19 cellular contexts compared by ENCODE assay signal in the genomic region with DNA sequence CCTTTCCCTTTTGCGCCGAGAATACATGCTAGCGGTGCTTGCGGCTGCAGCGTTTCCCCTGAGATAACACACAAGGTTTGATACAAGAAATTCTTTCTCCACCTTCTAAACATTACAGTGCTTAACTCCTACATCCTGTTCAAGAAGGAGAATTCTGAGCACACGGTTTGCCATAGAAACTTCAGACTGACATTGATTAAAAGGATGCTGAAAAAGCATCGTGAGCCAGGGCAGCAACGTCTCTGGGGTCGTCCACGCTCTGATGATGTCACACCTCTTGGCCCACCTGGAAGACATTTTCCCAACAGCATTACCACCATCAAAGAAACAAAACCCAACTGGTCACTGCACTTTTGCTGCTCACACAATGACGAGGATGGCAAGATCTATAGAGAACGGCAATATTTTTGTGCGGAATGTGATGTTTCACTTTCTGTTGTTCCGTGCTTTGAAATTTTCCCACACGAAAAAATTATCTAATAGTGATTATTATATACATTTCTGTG. TPM values are rescaled to one million over a fixed set of nuclear protein-coding genes. Genes with fewer than 3 reads are reported as not detected.
A peak's percentile ranks its signal among the peaks of the same experiment; 100 is the strongest.
DNase-seq lines count a peak whose midpoint lies in the region; ATAC-seq, FAIRE-seq and TF ChIP-seq lines count a peak whose summit lies in the region.
"Had no signal": no experiment of that assay in that cellular context is flagged by ENCODE, and none has a peak within 500 bp of the region (broad histone marks: within the 10 kb centered on the region; RNA-seq: fewer than 3 reads in every experiment).

No MANE protein-coding gene starts in this region.

- POLR2A ChIA-PET in CD4-positive, alpha-beta memory T cell (lab: Charles Lee; ENCODE audit: partially characterized antibody), result interaction anchor here (2.2 kb wide), 1 partner anchor 9 kb away, joined by 12 read pairs; no protein-coding TSS in a partner anchor
- POLR2A ChIA-PET in naive thymus-derived CD8-positive, alpha-beta T cell (lab: Charles Lee), result no interaction called here

- H3K36me3 ChIP-seq in CD4-positive, alpha-beta memory T cell (ENCODE audit: insufficient read depth, low read length), result no peaks in the 10 kb centered on the region
- H3K36me3 ChIP-seq: BLaER1 treated with 17β-estradiol and CSF1 and Interleukin-3, amounts not matched to agents 10 nM and 100 nM; left ventricle myocardium inferior; stomach had no signal

- no peaks in the 10 kb centered on the region for H3K27me3 Mint-ChIP-seq in CD4-positive, alpha-beta memory T cell
- H3K27me3 Mint-ChIP-seq in activated T-helper 1 cell treated with anti-CD3 and anti-CD28 coated beads, Interleukin-12 subunit alpha, Interleukin-12 subunit beta, Interleukin-2, Interleukin-4 antibody, amounts not matched to agents 30 ng/mL and 10 ng/mL and 1 ng/mL, durations not matched to agents 14 hours and 24 hours and 36 hours (ENCODE audit: insufficient read depth), result no peaks in the 10 kb centered on the region
- H3K27me3 Mint-ChIP-seq in naive thymus-derived CD8-positive, alpha-beta T cell, result peaks cover 0 to 2% (median 0%) of the 10 kb centered on the region in 5 donors

- H3K4me3 ChIP-seq in CD4-positive, alpha-beta memory T cell (ENCODE audit: low read length in 2 of 2), result peak overlapping the region in 1 of 2 donors; percentile 31
- H3K4me3 ChIP-seq: BLaER1 treated with 17β-estradiol and CSF1 and Interleukin-3, amounts not matched to agents 10 nM and 100 nM; left ventricle myocardium inferior; SK-N-MC; stomach had no signal

- no peaks in the 10 kb centered on the region for H3K9me3 ChIP-seq in CD4-positive, alpha-beta memory T cell (ENCODE audit: control insufficient read depth in 1 of 2, low read length in 2 of 2)
- H3K9me3 ChIP-seq: left ventricle myocardium inferior, stomach had no signal

- FAIRE-seq in GM12891 (lab: Jason Lieb, UNC), result peak; percentile 89
- FAIRE-seq: endothelial cell of umbilical vein, H54, HTR-8/SVneo, TTC549 had no signal

- intact Hi-C loops in CD4-positive, alpha-beta memory T cell (cut with micrococcal nuclease), result no loop called here
- intact Hi-C loops in activated T-helper 1 cell treated with anti-CD3 and anti-CD28 coated beads, Interleukin-12 subunit alpha, Interleukin-12 subunit beta, Interleukin-2, Interleukin-4 antibody, amounts not matched to agents 30 ng/mL and 10 ng/mL and 1 ng/mL, durations not matched to agents 14 hours and 24 hours and 36 hours (cut with micrococcal nuclease), result no loop called here

- no peak for TF ChIP-seq POLR2A in GM12891 (IDR thresholded peaks at IDR 0.05; ENCODE audit: low read depth, low read length)

- peak overlapping the region; percentile 77 to 98 (median 95) for H3K27ac Mint-ChIP-seq in CD4-positive, alpha-beta memory T cell
- H3K27ac Mint-ChIP-seq in activated T-helper 1 cell treated with anti-CD3 and anti-CD28 coated beads, Interleukin-12 subunit alpha, Interleukin-12 subunit beta, Interleukin-2, Interleukin-4 antibody, amounts not matched to agents 30 ng/mL and 10 ng/mL and 1 ng/mL, durations not matched to agents 14 hours and 24 hours and 36 hours, result peak overlapping the region; percentile 52
- peak overlapping the region in 9 of 10 donors; percentile 27 to 96 (median 88) for H3K27ac Mint-ChIP-seq in naive thymus-derived CD8-positive, alpha-beta T cell

- H3K9me3 Mint-ChIP-seq in CD4-positive, alpha-beta memory T cell, result no peaks in the 10 kb centered on the region
- H3K9me3 Mint-ChIP-seq in activated T-helper 1 cell treated with anti-CD3 and anti-CD28 coated beads, Interleukin-12 subunit alpha, Interleukin-12 subunit beta, Interleukin-2, Interleukin-4 antibody, amounts not matched to agents 30 ng/mL and 10 ng/mL and 1 ng/mL, durations not matched to agents 14 hours and 24 hours and 36 hours, result no peaks in the 10 kb centered on the region
- no peaks in the 10 kb centered on the region for H3K9me3 Mint-ChIP-seq in naive thymus-derived CD8-positive, alpha-beta T cell

- CTCF ChIA-PET in CD4-positive, alpha-beta memory T cell (lab: Charles Lee; ENCODE audit: partially characterized antibody), result no interaction called here

- no peak for ATAC-seq in naive thymus-derived CD8-positive, alpha-beta T cell
- no peak for ATAC-seq in GM19324 (IDR thresholded peaks at IDR 0.05; ENCODE audit: low FRiP score, unreplicated experiment)

- H3K4me1 ChIP-seq in CD4-positive, alpha-beta memory T cell (ENCODE audit: insufficient read depth, low read length), result peaks cover 24% of the 10 kb centered on the region
- H3K4me1 ChIP-seq: left ventricle myocardium inferior, stomach had no signal

- peak overlapping the region; percentile 88 to 97 (median 94) for H3K4me3 Mint-ChIP-seq in CD4-positive, alpha-beta memory T cell
- peak overlapping the region; percentile 67 for H3K4me3 Mint-ChIP-seq in activated T-helper 1 cell treated with anti-CD3 and anti-CD28 coated beads, Interleukin-12 subunit alpha, Interleukin-12 subunit beta, Interleukin-2, Interleukin-4 antibody, amounts not matched to agents 30 ng/mL and 10 ng/mL and 1 ng/mL, durations not matched to agents 14 hours and 24 hours and 36 hours
- H3K4me3 Mint-ChIP-seq in naive thymus-derived CD8-positive, alpha-beta T cell, result peak overlapping the region; percentile 50 to 91 (median 82)

- H3K27me3 ChIP-seq in CD4-positive, alpha-beta memory T cell (ENCODE audit: insufficient read depth, low read length), result no peaks in the 10 kb centered on the region
- H3K27me3 ChIP-seq: BLaER1 treated with 17β-estradiol and CSF1 and Interleukin-3, amounts not matched to agents 10 nM and 100 nM had no signal

- H3K27ac ChIP-seq in CD4-positive, alpha-beta memory T cell (ENCODE audit: low read depth, low read length), result peak overlapping the region; percentile 43
- H3K27ac ChIP-seq: BLaER1 treated with 17β-estradiol and CSF1 and Interleukin-3, amounts not matched to agents 10 nM and 100 nM; left ventricle myocardium inferior; SK-N-MC; stomach had no signal

- peaks cover 7 to 23% (median 14%) of the 10 kb centered on the region in 4 donors for H3K4me1 Mint-ChIP-seq in CD4-positive, alpha-beta memory T cell
- H3K4me1 Mint-ChIP-seq in activated T-helper 1 cell treated with anti-CD3 and anti-CD28 coated beads, Interleukin-12 subunit alpha, Interleukin-12 subunit beta, Interleukin-2, Interleukin-4 antibody, amounts not matched to agents 30 ng/mL and 10 ng/mL and 1 ng/mL, durations not matched to agents 14 hours and 24 hours and 36 hours (ENCODE audit: low read depth), result peaks cover 20% of the 10 kb centered on the region
- peaks cover 2 to 39% (median 21%) of the 10 kb centered on the region in 4 donors for H3K4me1 Mint-ChIP-seq in naive thymus-derived CD8-positive, alpha-beta T cell

- DNase-seq in CD4-positive, alpha-beta memory T cell, result no peak
- DNase-seq in GM12891 (ENCODE audit: insufficient read length, low spot score) (no peak), hepatic stellate cell (ENCODE audit: low spot score) (no peak), DMS153 treated with DMSO at 0.1 percent for 48 hours (lab: John Stamatoyannopoulos, UW; ENCODE audit: unreplicated experiment) (no peak)
- DNase-seq in activated T-helper 1 cell treated with anti-CD3 and anti-CD28 coated beads, Interleukin-12 subunit alpha, Interleukin-12 subunit beta, Interleukin-2, Interleukin-4 antibody, amounts not matched to agents 30 ng/mL and 10 ng/mL and 1 ng/mL, durations not matched to agents 14 hours and 24 hours and 36 hours (ENCODE audit: low spot score), result no peak
- DNase-seq in naive thymus-derived CD8-positive, alpha-beta T cell, result no peak
- DNase-seq: cerebellar nuclear complex, foreskin melanocyte, left ventricle myocardium inferior, posterior cingulate gyrus, stomach had no signal

- no peaks in the 10 kb centered on the region for H3K36me3 Mint-ChIP-seq in CD4-positive, alpha-beta memory T cell
- peaks cover 2% of the 10 kb centered on the region for H3K36me3 Mint-ChIP-seq in activated T-helper 1 cell treated with anti-CD3 and anti-CD28 coated beads, Interleukin-12 subunit alpha, Interleukin-12 subunit beta, Interleukin-2, Interleukin-4 antibody, amounts not matched to agents 30 ng/mL and 10 ng/mL and 1 ng/mL, durations not matched to agents 14 hours and 24 hours and 36 hours (ENCODE audit: low read depth)
- H3K36me3 Mint-ChIP-seq in naive thymus-derived CD8-positive, alpha-beta T cell, result no peaks in the 10 kb centered on the region

TF ChIP-seq in GM12891, 5 proteins besides CTCF, POLR2A, EP300 and RAD21:
- TF ChIP-seq POU2F2 (IDR thresholded peaks at IDR 0.05; ENCODE audit: low read depth, low read length), result no peak

RNA-seq across cellular contexts. Expression of a gene that starts 26.9 kb away (rescaled TPM):
- total RNA-seq in CD4-positive, alpha-beta memory T cell, result under 1 TPM in 1 of 2 experiments, not detected in 1; 0.44 TPM
- not detected for polyA plus RNA-seq in CD4-positive, alpha-beta memory T cell
- polyA plus RNA-seq in GM12891 (2012; ENCODE audit: low read depth, missing spikeins), result not detected
- total RNA-seq in activated T-helper 1 cell treated with anti-CD3 and anti-CD28 coated beads, Interleukin-12 subunit alpha, Interleukin-12 subunit beta, Interleukin-2, Interleukin-4 antibody, amounts not matched to agents 30 ng/mL and 10 ng/mL and 1 ng/mL, durations not matched to agents 14 hours and 24 hours and 36 hours, result not detected in 2 replicates
- total RNA-seq in naive thymus-derived CD8-positive, alpha-beta T cell, result not detected
- not detected for polyA plus RNA-seq in naive thymus-derived CD8-positive, alpha-beta T cell
- total RNA-seq: activated CD8-positive, alpha-beta memory T cell treated with anti-CD3 and anti-CD28 coated beads for 36 hours; endothelial cell of umbilical vein; left ventricle myocardium inferior had no signal
- polyA plus RNA-seq: endothelial cell of umbilical vein had no signal

RNA-seq across cellular contexts. Expression of a gene that starts 48.4 kb away (rescaled TPM):
- not detected for total RNA-seq in CD4-positive, alpha-beta memory T cell
- not detected for polyA plus RNA-seq in CD4-positive, alpha-beta memory T cell
- polyA plus RNA-seq in GM12891 (2012; ENCODE audit: low read depth, missing spikeins), result not detected
- total RNA-seq in activated T-helper 1 cell treated with anti-CD3 and anti-CD28 coated beads, Interleukin-12 subunit alpha, Interleukin-12 subunit beta, Interleukin-2, Interleukin-4 antibody, amounts not matched to agents 30 ng/mL and 10 ng/mL and 1 ng/mL, durations not matched to agents 14 hours and 24 hours and 36 hours, result not detected in 2 replicates
- total RNA-seq in naive thymus-derived CD8-positive, alpha-beta T cell, result not detected
- not detected for polyA plus RNA-seq in naive thymus-derived CD8-positive, alpha-beta T cell
- total RNA-seq: activated CD8-positive, alpha-beta memory T cell treated with anti-CD3 and anti-CD28 coated beads for 36 hours; endothelial cell of umbilical vein; left ventricle myocardium inferior had no signal
